ENCODE assay signal across 22 cellular contexts in genomic region chr20:2672446-2672845, GRCh38. TPM values are rescaled to one million over a fixed set of nuclear protein-coding genes. Genes with fewer than 3 reads are reported as not detected.
"Had no signal": no experiment of that assay in that cellular context is flagged by ENCODE, and none has a peak within 500 bp of the region (broad histone marks: within the 10 kb centered on the region; RNA-seq: fewer than 3 reads in every experiment).

No MANE protein-coding gene starts in this region.

- H3K4me3 Mint-ChIP-seq: activated CD4-positive, alpha-beta memory T cell treated with anti-CD3 and anti-CD28 coated beads for 36 hours; activated CD4-positive, alpha-beta T cell treated with anti-CD3 and anti-CD28 coated beads for 36 hours; activated CD4-positive, alpha-beta T cell treated with anti-CD3 and anti-CD28 coated beads, Interleukin-2, amount 10 ng/mL, durations not matched to agents 24 days and 14 days; activated CD8-positive, alpha-beta T cell treated with anti-CD3 and anti-CD28 coated beads, Interleukin-2, amount 10 ng/mL, durations not matched to agents 7 days and 5 days; activated naive CD8-positive, alpha-beta T cell; activated T-cell treated with anti-CD3 and anti-CD28 coated beads, Interleukin-2, amount 50 U/mL, for 4 hours; central memory CD8-positive, alpha-beta T cell; dendritic cell treated with granulocyte-macrophage colony-stimulating factor and Interleukin-4, amounts not matched to agents 40 ng/mL and 50 ng/mL, for 4 days; endodermal cell had no signal

- H3K27me3 Mint-ChIP-seq: activated CD4-positive, alpha-beta memory T cell treated with anti-CD3 and anti-CD28 coated beads for 36 hours; activated CD4-positive, alpha-beta T cell treated with anti-CD3 and anti-CD28 coated beads for 36 hours; activated naive CD8-positive, alpha-beta T cell; central memory CD8-positive, alpha-beta T cell had no signal

- H3K9me3 Mint-ChIP-seq: activated CD4-positive, alpha-beta memory T cell treated with anti-CD3 and anti-CD28 coated beads for 36 hours; activated CD4-positive, alpha-beta T cell treated with anti-CD3 and anti-CD28 coated beads, Interleukin-2, amount 10 ng/mL, durations not matched to agents 24 days and 14 days; activated T-cell treated with anti-CD3 and anti-CD28 coated beads, Interleukin-2, amount 50 U/mL, for 4 hours; central memory CD8-positive, alpha-beta T cell; dendritic cell treated with granulocyte-macrophage colony-stimulating factor and Interleukin-4, amounts not matched to agents 40 ng/mL and 50 ng/mL, for 4 days; endodermal cell had no signal

- H3K36me3 Mint-ChIP-seq: activated CD4-positive, alpha-beta memory T cell treated with anti-CD3 and anti-CD28 coated beads for 36 hours; activated naive CD8-positive, alpha-beta T cell had no signal

- H3K27ac Mint-ChIP-seq: activated CD4-positive, alpha-beta memory T cell treated with anti-CD3 and anti-CD28 coated beads for 36 hours; activated CD4-positive, alpha-beta T cell treated with anti-CD3 and anti-CD28 coated beads for 36 hours; activated CD4-positive, alpha-beta T cell treated with anti-CD3 and anti-CD28 coated beads, Interleukin-2, amount 10 ng/mL, durations not matched to agents 24 days and 14 days; activated CD8-positive, alpha-beta T cell treated with anti-CD3 and anti-CD28 coated beads, Interleukin-2, amount 10 ng/mL, durations not matched to agents 7 days and 5 days; activated naive CD8-positive, alpha-beta T cell; dendritic cell treated with granulocyte-macrophage colony-stimulating factor and Interleukin-4, amounts not matched to agents 40 ng/mL and 50 ng/mL, for 4 days; endodermal cell had no signal

- ATAC-seq: activated CD8-positive, alpha-beta T cell treated with anti-CD3 and anti-CD28 coated beads, Interleukin-2, amount 10 ng/mL, durations not matched to agents 7 days and 5 days; activated T-cell treated with anti-CD3 and anti-CD28 coated beads, Interleukin-2, amount 50 U/mL, for 4 hours; esophagus mucosa had no signal

- H3K4me1 Mint-ChIP-seq: activated CD4-positive, alpha-beta T cell treated with anti-CD3 and anti-CD28 coated beads for 36 hours; activated CD4-positive, alpha-beta T cell treated with anti-CD3 and anti-CD28 coated beads, Interleukin-2, amount 10 ng/mL, durations not matched to agents 24 days and 14 days; central memory CD8-positive, alpha-beta T cell had no signal

- DNase-seq: activated CD4-positive, alpha-beta T cell treated with anti-CD3 and anti-CD28 coated beads for 36 hours; activated CD4-positive, alpha-beta T cell treated with anti-CD3 and anti-CD28 coated beads, Interleukin-2, amount 10 ng/mL, durations not matched to agents 24 days and 14 days; activated CD4-positive, CD25-positive, alpha-beta regulatory T cell; activated CD4-positive, CD25-positive, alpha-beta regulatory T cell treated with anti-CD3 and anti-CD28 coated beads, Interleukin-2, amount 50 U/mL, for 72 hours; activated CD8-positive, alpha-beta T cell treated with anti-CD3 and anti-CD28 coated beads, Interleukin-2, amount 10 ng/mL, durations not matched to agents 7 days and 5 days; activated effector memory CD4-positive, alpha-beta T cell treated with Interleukin-2 at 50 U/mL for 16 hours; activated gamma-delta T cell treated with Interleukin-2 at 50 U/mL for 16 hours; activated naive CD4-positive, alpha-beta T cell treated with anti-CD3 and anti-CD28 coated beads, Interleukin-2, amount 50 U/mL, for 16 hours; activated naive CD4-positive, alpha-beta T cell treated with Interleukin-2 at 50 U/mL for 16 hours; activated T-cell treated with anti-CD3 and anti-CD28 coated beads, Interleukin-2, amount 50 U/mL, for 4 hours; amniotic stem cell; anterior cingulate cortex; brain microvascular endothelial cell; effector memory CD4-positive, alpha-beta T cell; foreskin fibroblast; T-helper 2 cell had no signal

RNA-seq across cellular contexts. Expression of gene EBF4, which starts 20.1 kb away (rescaled TPM):
- total RNA-seq: activated CD8-positive, alpha-beta T cell treated with anti-CD3 and anti-CD28 coated beads, Interleukin-2, amount 10 ng/mL, durations not matched to agents 7 days and 5 days had no signal
